In genomic region chr11:128686745-128687177, GRCh38 we compare ENCODE assay signal across 8 cellular contexts. TPM values are rescaled to one million over a fixed set of nuclear protein-coding genes. Genes with fewer than 3 reads are reported as not detected.
DNase-seq lines count a peak whose midpoint lies in the region; ATAC-seq and TF ChIP-seq lines count a peak whose summit lies in the region.

No MANE protein-coding gene starts in this region.

- H3K4me1 ChIP-seq in Panc1 (ENCODE audit: control insufficient read depth, insufficient read depth, low read length) = peaks cover 11% of the 10 kb centered on the region
- H3K4me1 ChIP-seq in ascending aorta = peaks cover 11 to 33% of the 10 kb centered on the region in 2 donors

- POLR2A ChIA-PET in Panc1 (lab: Charles Lee) = no interaction called here

- peaks cover 45% of the 10 kb centered on the region for H3K27me3 ChIP-seq in Panc1 (ENCODE audit: control insufficient read depth, insufficient read depth, low read length)
- no peaks in the 10 kb centered on the region for H3K27me3 ChIP-seq in ascending aorta

- peak; percentile 58 for DNase-seq in EH (ENCODE audit: low read depth)
- no peak for DNase-seq in Panc1 (ENCODE audit: low read depth, low spot score)
- DNase-seq in ascending aorta (ENCODE audit: low spot score in 2 of 2) = no peak
- peak; percentile 58 for DNase-seq in iris pigment epithelial cell (ENCODE audit: low read depth)
- DNase-seq in stimulated activated CD8-positive, alpha-beta memory T cell treated with anti-CD3 and anti-CD28 coated beads, Interleukin-12 subunit alpha, Interleukin-12 subunit beta, amount 100 ng/mL, for 4 hours (ENCODE audit: low read depth) = peak; percentile 21
- DNase-seq in NK-92 (lab: John Stamatoyannopoulos, UW; ENCODE audit: unreplicated experiment) = no peak
- no peak for DNase-seq in superior temporal gyrus (ENCODE audit: extremely low spot score)

- H3K36me3 ChIP-seq in Panc1 (ENCODE audit: control insufficient read depth, insufficient read depth, low read length) (no peaks in the 10 kb centered on the region), ascending aorta (no peaks in the 10 kb centered on the region)

- H3K4me3 ChIP-seq in Panc1 (ENCODE audit: low read depth in 2 of 2, low read length in 2 of 2) = peak overlapping the region; percentile 26 to 45
- H3K4me3 ChIP-seq in ascending aorta = peak overlapping the region; percentile 44 to 49

- ATAC-seq in GM21717 (IDR thresholded peaks at IDR 0.05; ENCODE audit: unreplicated experiment) (peak; percentile 56), Panc1 (peak; percentile 70)

- intact Hi-C loops in Panc1 (cut with micrococcal nuclease; ENCODE audit: unreplicated experiment) = no loop called here
- intact Hi-C loops in ascending aorta (cut with DNase I) = no loop called here

- no peaks in the 10 kb centered on the region for H3K9me3 ChIP-seq in Panc1 (ENCODE audit: control insufficient read depth, insufficient read depth, low read depth, low read length)
- H3K9me3 ChIP-seq in ascending aorta = no peaks in the 10 kb centered on the region

- no TSS peak for BruUV-seq in Panc1 (replicated peaks; lab: Mats Ljungman, UMichigan)

- TF ChIP-seq CTCF in Panc1 (IDR thresholded peaks at IDR 0.05) (no peak), ascending aorta (IDR thresholded peaks at IDR 0.05) (no peak)

- in situ Hi-C loops in Panc1 (cut with HindIII; ENCODE audit: low pct_unique_long_range_greater_than_20kb, low sequenced_read_pairs) = no loop called here

- H3K27ac ChIP-seq in Panc1 (ENCODE audit: low read length) (no peak overlapping the region), ascending aorta (no peak overlapping the region)

- CTCF ChIA-PET in Panc1 (lab: Charles Lee) = interaction anchor here (0.6 to 0.7 kb wide), 2 partner anchors 31 to 93 kb away, joined by 3 to 6 read pairs; no protein-coding TSS in a partner anchor

RNA-seq across cellular contexts. Expression of gene FLI1, which starts 7.1 kb away (rescaled TPM):
- 1.5 TPM for total RNA-seq in Panc1 (2021; ENCODE audit: unreplicated experiment)
- 1.6 TPM for polyA plus RNA-seq in Panc1 (2012; ENCODE audit: insufficient read length)
- total RNA-seq in ascending aorta = 86.4 TPM

Comparison
In these comparisons a context has a peak if more than half of its experiments do, and no peak if none do; other contexts are left out.
1. DNase-seq: peak in EH (single experiment), iris pigment epithelial cell (single experiment) and stimulated activated CD8-positive, alpha-beta memory T cell treated with anti-CD3 and anti-CD28 coated beads, Interleukin-12 subunit alpha, Interleukin-12 subunit beta, amount 100 ng/mL, for 4 hours (single experiment); none in Panc1 (single experiment), ascending aorta (0 of 2), NK-92 (single experiment) and superior temporal gyrus (single experiment).
2. RNA of gene FLI1, which starts 7.1 kb away (total RNA-seq): 86.4 TPM in ascending aorta (single experiment); 1.5 TPM in Panc1 (single experiment); every median in the first group is over 10 times any median in the second.